Comparison of ENCODE assay signal across 17 cellular contexts in the genomic region with DNA sequence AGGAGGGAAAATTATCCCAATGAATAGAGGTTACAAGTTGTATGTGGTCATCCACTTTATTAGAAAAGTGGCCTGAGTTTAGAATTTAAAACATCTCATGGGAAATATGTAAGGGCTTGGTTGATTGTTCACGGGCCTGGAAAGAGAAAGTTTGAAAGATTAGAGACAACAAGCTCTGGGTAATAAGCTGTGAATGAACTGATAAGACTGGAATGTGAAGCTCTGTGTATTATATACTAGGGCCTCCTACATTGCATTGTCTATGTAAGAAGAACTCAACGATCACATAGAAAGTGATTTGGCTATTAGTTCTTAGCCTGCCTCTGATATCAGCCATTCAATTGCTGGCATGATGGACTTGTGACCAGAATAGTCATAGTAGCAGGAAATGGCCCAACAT.
"Had no signal": no experiment of that assay in that cellular context is flagged by ENCODE, and none has a peak within 500 bp of the region (broad histone marks: within the 10 kb centered on the region; RNA-seq: fewer than 3 reads in every experiment).

No MANE protein-coding gene starts in this region.

- FAIRE-seq: endometrium had no signal

- H3K4me1 ChIP-seq: colonic mucosa, psoas muscle, sigmoid colon, upper lobe of left lung had no signal

- H3K4me3 Mint-ChIP-seq: activated naive CD4-positive, alpha-beta T cell treated with anti-CD3 and anti-CD28 coated beads for 36 hours; activated naive CD8-positive, alpha-beta T cell treated with anti-CD3 and anti-CD28 coated beads, Interleukin-2, amount 50 U/mL, for 24 hours; stimulated activated naive CD8-positive, alpha-beta T cell treated with anti-CD3 and anti-CD28 coated beads, Interleukin-15, amount 100 ng/mL, for 72 hours had no signal

- H3K4me3 ChIP-seq: colonic mucosa, psoas muscle, sigmoid colon, upper lobe of left lung had no signal

- H3K27ac ChIP-seq: colonic mucosa, psoas muscle, sigmoid colon, upper lobe of left lung had no signal

- H3K27ac Mint-ChIP-seq: activated naive CD4-positive, alpha-beta T cell treated with anti-CD3 and anti-CD28 coated beads for 36 hours; activated naive CD8-positive, alpha-beta T cell treated with anti-CD3 and anti-CD28 coated beads, Interleukin-2, amount 50 U/mL, for 24 hours; activated T-helper 2 cell treated with anti-CD3 and anti-CD28 coated beads, Interferon-gamma antibody, Interleukin-2, Interleukin-4, amounts not matched to agents 10 μg/mL and 5 μg/mL and 100 μg/mL, durations not matched to agents 14 hours and 24 hours and 36 hours; stimulated activated naive CD8-positive, alpha-beta T cell treated with anti-CD3 and anti-CD28 coated beads, Interleukin-15, amount 100 ng/mL, for 72 hours had no signal

- H3K9me3 Mint-ChIP-seq: activated naive CD4-positive, alpha-beta T cell treated with anti-CD3 and anti-CD28 coated beads for 36 hours; activated naive CD8-positive, alpha-beta T cell treated with anti-CD3 and anti-CD28 coated beads, Interleukin-2, amount 50 U/mL, for 24 hours; activated T-helper 2 cell treated with anti-CD3 and anti-CD28 coated beads, Interferon-gamma antibody, Interleukin-2, Interleukin-4, amounts not matched to agents 10 μg/mL and 5 μg/mL and 100 μg/mL, durations not matched to agents 14 hours and 24 hours and 36 hours; stimulated activated naive CD8-positive, alpha-beta T cell treated with anti-CD3 and anti-CD28 coated beads, Interleukin-15, amount 100 ng/mL, for 72 hours had no signal

- H3K27me3 ChIP-seq: colonic mucosa, sigmoid colon, upper lobe of left lung had no signal

- ATAC-seq: activated naive CD8-positive, alpha-beta T cell treated with anti-CD3 and anti-CD28 coated beads, Interleukin-2, amount 50 U/mL, for 24 hours; esophagus mucosa; psoas muscle; stimulated activated naive CD8-positive, alpha-beta T cell treated with anti-CD3 and anti-CD28 coated beads, Interleukin-15, amount 100 ng/mL, for 72 hours had no signal

- DNase-seq: activated CD4-positive, alpha-beta T cell treated with anti-CD3 and anti-CD28 coated beads, Interleukin-2, amount 50 U/mL, for 4 hours; activated CD4-positive, CD25-positive, alpha-beta regulatory T cell treated with anti-CD3 and anti-CD28 coated beads, Interleukin-2, amount 50 U/mL, for 72 hours; activated naive CD4-positive, alpha-beta T cell treated with anti-CD3 and anti-CD28 coated beads for 36 hours; activated naive CD8-positive, alpha-beta T cell treated with anti-CD3 and anti-CD28 coated beads, Interleukin-2, amount 50 U/mL, for 24 hours; caudate nucleus; colonic mucosa; glutamatergic neuron; hypothalamus; psoas muscle; sigmoid colon; stimulated activated CD4-positive, alpha-beta T cell treated with anti-CD3 and anti-CD28 coated beads, Interleukin-1b, Interleukin-23, amount 100 ng/mL, for 48 hours; stimulated activated naive CD8-positive, alpha-beta T cell treated with anti-CD3 and anti-CD28 coated beads, Interleukin-15, amount 100 ng/mL, for 72 hours; T1000; upper lobe of left lung had no signal

- H3K9me3 ChIP-seq: colonic mucosa, psoas muscle, sigmoid colon, upper lobe of left lung had no signal

- H3K27me3 Mint-ChIP-seq: activated naive CD8-positive, alpha-beta T cell treated with anti-CD3 and anti-CD28 coated beads, Interleukin-2, amount 50 U/mL, for 24 hours; stimulated activated naive CD8-positive, alpha-beta T cell treated with anti-CD3 and anti-CD28 coated beads, Interleukin-15, amount 100 ng/mL, for 72 hours had no signal

- H3K4me1 Mint-ChIP-seq: activated naive CD8-positive, alpha-beta T cell treated with anti-CD3 and anti-CD28 coated beads, Interleukin-2, amount 50 U/mL, for 24 hours; stimulated activated naive CD8-positive, alpha-beta T cell treated with anti-CD3 and anti-CD28 coated beads, Interleukin-15, amount 100 ng/mL, for 72 hours had no signal

- H3K36me3 ChIP-seq: colonic mucosa, sigmoid colon, upper lobe of left lung had no signal
